In the genomic region with DNA sequence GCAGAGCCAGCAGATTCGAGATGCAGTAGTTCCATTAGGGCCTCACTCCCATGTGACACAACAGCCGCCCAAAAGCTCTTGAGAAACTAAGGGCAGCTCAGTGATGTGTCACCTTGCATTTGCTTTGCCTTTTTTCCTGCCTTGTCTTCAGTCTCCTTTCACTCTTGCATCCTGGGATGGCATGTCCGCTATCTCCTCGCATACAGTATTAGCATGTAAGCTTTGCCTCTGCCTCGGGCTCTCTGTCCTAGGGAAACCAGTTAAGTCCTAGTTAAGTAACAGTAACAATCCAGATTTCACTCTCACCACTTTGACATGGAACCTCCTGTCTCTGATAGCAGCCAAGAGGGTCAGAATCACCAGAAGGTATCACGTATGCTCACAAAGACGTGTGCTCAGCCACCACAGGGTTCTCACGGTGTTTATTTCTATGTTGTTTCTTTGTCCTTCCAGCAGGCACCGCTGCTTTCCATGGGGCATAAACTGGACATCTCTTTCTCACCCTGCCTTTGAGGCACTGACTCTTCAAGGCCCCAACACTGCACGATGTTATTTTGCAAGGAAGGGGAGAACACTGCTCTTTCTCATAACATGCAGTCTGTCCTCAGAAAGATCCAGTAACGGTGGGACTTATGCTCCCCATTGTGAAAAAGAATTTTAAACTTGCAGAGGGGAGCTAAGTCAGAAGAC, we compare ENCODE assay signal across 2 cellular contexts.
TF ChIP-seq lines count a peak whose summit lies in the region.

No MANE protein-coding gene starts in this region.

TF ChIP-seq in A549, 52 proteins besides CTCF, POLR2A, EP300 and RAD21 (continued from another document):
- TF ChIP-seq HMGXB4 (CRISPR knock-in tag; IDR thresholded peaks at IDR 0.05; ENCODE audit: borderline replicate concordance) (no peak), ESRRA (IDR thresholded peaks at IDR 0.05; ENCODE audit: borderline replicate concordance, low read length) (no peak), JUN (IDR thresholded peaks at IDR 0.05) (no peak), ZSCAN20 (CRISPR knock-in tag; IDR thresholded peaks at IDR 0.05) (no peak), TP53 (CRISPR knock-in tag; IDR thresholded peaks at IDR 0.05) (no peak), POLR2AphosphoS2 (conservative IDR thresholded peaks at IDR 0.05; ENCODE audit: low read length) (no peak)
TF ChIP-seq in A549: peak in this region for 0.

TF ChIP-seq in SK-N-SH treated with all-trans-retinoic acid at 6 μM for 48 hours, 23 proteins besides CTCF, POLR2A, EP300 and RAD21 (continued from another document):
- TF ChIP-seq, protein P1, sequence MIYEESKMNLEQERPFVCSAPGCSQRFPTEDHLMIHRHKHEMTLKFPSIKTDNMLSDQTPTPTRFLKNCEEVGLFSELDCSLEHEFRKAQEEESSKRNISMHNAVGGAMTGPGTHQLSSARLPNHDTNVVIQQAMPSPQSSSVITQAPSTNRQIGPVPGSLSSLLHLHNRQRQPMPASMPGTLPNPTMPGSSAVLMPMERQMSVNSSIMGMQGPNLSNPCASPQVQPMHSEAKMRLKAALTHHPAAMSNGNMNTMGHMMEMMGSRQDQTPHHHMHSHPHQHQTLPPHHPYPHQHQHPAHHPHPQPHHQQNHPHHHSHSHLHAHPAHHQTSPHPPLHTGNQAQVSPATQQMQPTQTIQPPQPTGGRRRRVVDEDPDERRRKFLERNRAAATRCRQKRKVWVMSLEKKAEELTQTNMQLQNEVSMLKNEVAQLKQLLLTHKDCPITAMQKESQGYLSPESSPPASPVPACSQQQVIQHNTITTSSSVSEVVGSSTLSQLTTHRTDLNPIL (CRISPR knock-in tag; IDR thresholded peaks at IDR 0.05; ENCODE audit: low read depth): no peak
